8 cellular contexts compared by ENCODE assay signal in the genomic region with DNA sequence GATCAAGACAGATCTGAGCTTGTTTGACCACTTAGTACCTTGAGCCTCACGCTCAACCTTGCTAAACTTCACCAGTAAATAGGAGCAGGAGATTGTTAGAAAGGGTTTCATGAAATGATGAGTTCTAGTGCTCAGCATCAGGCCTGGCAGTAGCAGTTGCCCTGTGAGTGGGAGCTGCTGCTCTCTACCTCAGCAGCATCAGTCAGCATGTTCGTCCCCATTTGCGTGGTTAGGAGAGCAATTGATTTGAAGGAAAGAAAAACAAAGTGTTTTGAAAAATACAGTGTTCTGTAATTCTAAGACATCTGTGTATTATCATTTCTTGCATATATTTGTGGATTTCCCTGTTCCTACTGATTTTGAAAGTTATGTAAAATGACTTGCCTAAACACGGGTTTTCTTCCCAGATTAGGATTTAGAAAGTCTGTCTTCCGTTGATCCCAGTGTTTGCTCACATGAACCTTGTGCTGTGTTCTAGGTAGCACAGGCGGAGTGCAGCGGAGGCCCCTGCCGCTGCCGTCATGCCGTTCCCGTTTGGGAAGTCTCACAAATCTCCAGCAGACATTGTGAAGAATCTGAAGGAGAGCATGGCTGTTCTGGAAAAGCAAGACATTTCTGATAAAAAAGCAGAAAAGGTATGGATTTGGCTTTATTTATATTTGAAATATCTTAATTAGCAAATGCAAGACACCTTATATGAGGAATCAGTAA. TPM values are rescaled to one million over a fixed set of nuclear protein-coding genes. Genes with fewer than 3 reads are reported as not detected.
DNase-seq lines count a peak whose midpoint lies in the region; ATAC-seq and TF ChIP-seq lines count a peak whose summit lies in the region.

No MANE protein-coding gene starts in this region.

- peaks cover 58% of the 10 kb centered on the region for H3K4me1 Mint-ChIP-seq in activated CD8-positive, alpha-beta memory T cell treated with anti-CD3 and anti-CD28 coated beads, Interleukin-2, amount 10 ng/mL, durations not matched to agents 7 days and 5 days
- H3K4me1 Mint-ChIP-seq in WTC11, result peaks cover 44% of the 10 kb centered on the region
- peaks cover 17% of the 10 kb centered on the region for H3K4me1 Mint-ChIP-seq in glutamatergic neuron (ENCODE audit: low read depth, unreplicated experiment)
- H3K4me1 Mint-ChIP-seq in stimulated activated memory B cell treated with anti-CD40 and anti-IgM and Interleukin-4, amounts not matched to agents 10 μg/mL and 1 μg/mL and 100 μg/mL, for 72 hours, result peaks cover 52% of the 10 kb centered on the region

- no peaks in the 10 kb centered on the region for H3K9me3 Mint-ChIP-seq in activated CD8-positive, alpha-beta memory T cell treated with anti-CD3 and anti-CD28 coated beads, Interleukin-2, amount 10 ng/mL, durations not matched to agents 7 days and 5 days (ENCODE audit: low read depth)
- H3K9me3 Mint-ChIP-seq in WTC11 (no peaks in the 10 kb centered on the region), glutamatergic neuron (ENCODE audit: unreplicated experiment) (no peaks in the 10 kb centered on the region)
- no peaks in the 10 kb centered on the region for H3K9me3 Mint-ChIP-seq in stimulated activated memory B cell treated with anti-CD40 and anti-IgM and Interleukin-4, amounts not matched to agents 10 μg/mL and 1 μg/mL and 100 μg/mL, for 72 hours

- TF ChIP-seq CTCF in WTC11 (IDR thresholded peaks at IDR 0.05), result no peak
- no peak for TF ChIP-seq CTCF in glutamatergic neuron (IDR thresholded peaks at IDR 0.05; ENCODE audit: partially characterized antibody, unreplicated experiment)

- no peak for DNase-seq in activated CD8-positive, alpha-beta memory T cell treated with anti-CD3 and anti-CD28 coated beads, Interleukin-2, amount 10 ng/mL, durations not matched to agents 7 days and 5 days
- DNase-seq in activated CD8-positive, alpha-beta memory T cell treated with anti-CD3 and anti-CD28 coated beads, Interleukin-2, amount 50 U/mL, for 48 hours, result no peak
- no peak for DNase-seq in WTC11 (ENCODE audit: low spot score)
- no peak for DNase-seq in glutamatergic neuron
- DNase-seq in HCEC 1CT, result no peak
- DNase-seq in Right ventricle myocardium inferior (ENCODE audit: missing footprints), result no peak

- H3K27me3 Mint-ChIP-seq in activated CD8-positive, alpha-beta memory T cell treated with anti-CD3 and anti-CD28 coated beads, Interleukin-2, amount 10 ng/mL, durations not matched to agents 7 days and 5 days, result no peaks in the 10 kb centered on the region
- H3K27me3 Mint-ChIP-seq in WTC11 (ENCODE audit: low read depth) (peaks cover 2% of the 10 kb centered on the region; the same call in 1 of the 2 replicates), glutamatergic neuron (ENCODE audit: unreplicated experiment) (peaks cover 6% of the 10 kb centered on the region)
- H3K27me3 Mint-ChIP-seq in stimulated activated memory B cell treated with anti-CD40 and anti-IgM and Interleukin-4, amounts not matched to agents 10 μg/mL and 1 μg/mL and 100 μg/mL, for 72 hours, result no peaks in the 10 kb centered on the region

- H3K4me3 Mint-ChIP-seq in activated CD8-positive, alpha-beta memory T cell treated with anti-CD3 and anti-CD28 coated beads, Interleukin-2, amount 10 ng/mL, durations not matched to agents 7 days and 5 days, result no peak overlapping the region
- no peak overlapping the region for H3K4me3 Mint-ChIP-seq in WTC11
- H3K4me3 Mint-ChIP-seq in glutamatergic neuron (ENCODE audit: unreplicated experiment), result no peak overlapping the region
- H3K4me3 Mint-ChIP-seq in stimulated activated memory B cell treated with anti-CD40 and anti-IgM and Interleukin-4, amounts not matched to agents 10 μg/mL and 1 μg/mL and 100 μg/mL, for 72 hours, result no peak overlapping the region

- H3K27ac Mint-ChIP-seq in activated CD8-positive, alpha-beta memory T cell treated with anti-CD3 and anti-CD28 coated beads, Interleukin-2, amount 10 ng/mL, durations not matched to agents 7 days and 5 days, result peak overlapping the region; percentile 49
- H3K27ac Mint-ChIP-seq in WTC11 (peak overlapping the region; percentile 77), glutamatergic neuron (ENCODE audit: unreplicated experiment) (peak overlapping the region; percentile 28)
- H3K27ac Mint-ChIP-seq in stimulated activated memory B cell treated with anti-CD40 and anti-IgM and Interleukin-4, amounts not matched to agents 10 μg/mL and 1 μg/mL and 100 μg/mL, for 72 hours, result peak overlapping the region; percentile 36

- CTCF ChIA-PET in activated CD8-positive, alpha-beta memory T cell treated with anti-CD3 and anti-CD28 coated beads, Interleukin-2, amount 10 ng/mL, durations not matched to agents 7 days and 5 days (lab: Charles Lee), result interaction anchor here (1.0 kb wide), 1 partner anchor 39 kb away, joined by 3 read pairs; no protein-coding TSS in a partner anchor
- CTCF ChIA-PET in WTC11 (lab: Charles Lee), result no interaction called here

- intact Hi-C loops in Right ventricle myocardium inferior (cut with DNase I), result loop anchor here (5.0 kb wide), 1 partner anchor 47 kb away; the partner anchor contains the start of gene CAB39

- POLR2A ChIA-PET in WTC11 (lab: Charles Lee), result no interaction called here

- H3K36me3 Mint-ChIP-seq in activated CD8-positive, alpha-beta memory T cell treated with anti-CD3 and anti-CD28 coated beads, Interleukin-2, amount 10 ng/mL, durations not matched to agents 7 days and 5 days, result peaks cover 63% of the 10 kb centered on the region
- peaks cover 4% of the 10 kb centered on the region for H3K36me3 Mint-ChIP-seq in WTC11
- H3K36me3 Mint-ChIP-seq in glutamatergic neuron (ENCODE audit: unreplicated experiment), result no peaks in the 10 kb centered on the region
- peaks cover 36% of the 10 kb centered on the region for H3K36me3 Mint-ChIP-seq in stimulated activated memory B cell treated with anti-CD40 and anti-IgM and Interleukin-4, amounts not matched to agents 10 μg/mL and 1 μg/mL and 100 μg/mL, for 72 hours

- no peak for ATAC-seq in activated CD8-positive, alpha-beta memory T cell treated with anti-CD3 and anti-CD28 coated beads, Interleukin-2, amount 10 ng/mL, durations not matched to agents 7 days and 5 days
- ATAC-seq in WTC11, result no peak
- no peak for ATAC-seq in stimulated activated memory B cell treated with anti-CD40 and anti-IgM and Interleukin-4, amounts not matched to agents 10 μg/mL and 1 μg/mL and 100 μg/mL, for 72 hours
- ATAC-seq in HG03521 (IDR thresholded peaks at IDR 0.05; ENCODE audit: unreplicated experiment), result no peak
- no peak for ATAC-seq in Right ventricle myocardium inferior

TF ChIP-seq in WTC11, 78 proteins besides CTCF, POLR2A, EP300 and RAD21 (continues in another document):
- TF ChIP-seq ZBTB43 (CRISPR knock-in tag; IDR thresholded peaks at IDR 0.05) (no peak), KAT7 (CRISPR knock-in tag; IDR thresholded peaks at IDR 0.05; ENCODE audit: borderline replicate concordance) (no peak)
- TF ChIP-seq, protein P1, sequence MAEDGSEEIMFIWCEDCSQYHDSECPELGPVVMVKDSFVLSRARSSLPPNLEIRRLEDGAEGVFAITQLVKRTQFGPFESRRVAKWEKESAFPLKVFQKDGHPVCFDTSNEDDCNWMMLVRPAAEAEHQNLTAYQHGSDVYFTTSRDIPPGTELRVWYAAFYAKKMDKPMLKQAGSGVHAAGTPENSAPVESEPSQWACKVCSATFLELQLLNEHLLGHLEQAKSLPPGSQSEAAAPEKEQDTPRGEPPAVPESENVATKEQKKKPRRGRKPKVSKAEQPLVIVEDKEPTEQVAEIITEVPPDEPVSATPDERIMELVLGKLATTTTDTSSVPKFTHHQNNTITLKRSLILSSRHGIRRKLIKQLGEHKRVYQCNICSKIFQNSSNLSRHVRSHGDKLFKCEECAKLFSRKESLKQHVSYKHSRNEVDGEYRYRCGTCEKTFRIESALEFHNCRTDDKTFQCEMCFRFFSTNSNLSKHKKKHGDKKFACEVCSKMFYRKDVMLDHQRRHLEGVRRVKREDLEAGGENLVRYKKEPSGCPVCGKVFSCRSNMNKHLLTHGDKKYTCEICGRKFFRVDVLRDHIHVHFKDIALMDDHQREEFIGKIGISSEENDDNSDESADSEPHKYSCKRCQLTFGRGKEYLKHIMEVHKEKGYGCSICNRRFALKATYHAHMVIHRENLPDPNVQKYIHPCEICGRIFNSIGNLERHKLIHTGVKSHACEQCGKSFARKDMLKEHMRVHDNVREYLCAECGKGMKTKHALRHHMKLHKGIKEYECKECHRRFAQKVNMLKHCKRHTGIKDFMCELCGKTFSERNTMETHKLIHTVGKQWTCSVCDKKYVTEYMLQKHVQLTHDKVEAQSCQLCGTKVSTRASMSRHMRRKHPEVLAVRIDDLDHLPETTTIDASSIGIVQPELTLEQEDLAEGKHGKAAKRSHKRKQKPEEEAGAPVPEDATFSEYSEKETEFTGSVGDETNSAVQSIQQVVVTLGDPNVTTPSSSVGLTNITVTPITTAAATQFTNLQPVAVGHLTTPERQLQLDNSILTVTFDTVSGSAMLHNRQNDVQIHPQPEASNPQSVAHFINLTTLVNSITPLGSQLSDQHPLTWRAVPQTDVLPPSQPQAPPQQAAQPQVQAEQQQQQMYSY (CRISPR knock-in tag; IDR thresholded peaks at IDR 0.05), result no peak

RNA-seq across cellular contexts. Expression of gene CAB39, which starts 47.0 kb away (rescaled TPM):
- 100 to 1,000 TPM; 148 to 174 TPM for total RNA-seq in activated CD8-positive, alpha-beta memory T cell treated with anti-CD3 and anti-CD28 coated beads, Interleukin-2, amount 10 ng/mL, durations not matched to agents 7 days and 5 days
- total RNA-seq in WTC11 (2021) (35.6 to 38.9 TPM (median 36.9 TPM) in 3 replicates), glutamatergic neuron (ENCODE audit: unreplicated experiment) (60.3 TPM), Right ventricle myocardium inferior (91.9 TPM)
